Comparison of ENCODE assay signal across 8 cellular contexts in genomic region chr4:38664704-38665401, GRCh38. TPM values are rescaled to one million over a fixed set of nuclear protein-coding genes. Genes with fewer than 3 reads are reported as not detected.
DNase-seq lines count a peak whose midpoint lies in the region; ATAC-seq and TF ChIP-seq lines count a peak whose summit lies in the region.

No MANE protein-coding gene starts in this region.

- DNase-seq in GM20000 (ENCODE audit: low spot score) (peak; percentile 59), NCI-H524 (lab: John Stamatoyannopoulos, UW) (peak; percentile 59 to 84), esophagus squamous epithelium (lab: John Stamatoyannopoulos, UW) (no peak), type B pancreatic cell (ENCODE audit: extremely low spot score, unreplicated experiment) (peak; percentile 78)
- peak; percentile 58 for DNase-seq in activated T-cell treated with anti-CD3 and anti-CD28 coated beads, Interleukin-2, amount 50 U/mL, for 1 hour

- no peak for ATAC-seq in HG02840 (IDR thresholded peaks at IDR 0.05; ENCODE audit: low FRiP score, unreplicated experiment)

- intact Hi-C loops in esophagus squamous epithelium (cut with DNase I), result no loop called here

- H3K4me3 Mint-ChIP-seq in type B pancreatic cell, result peak overlapping the region; percentile 99

- H3K36me3 ChIP-seq in ACC112 (ENCODE audit: insufficient read depth, low read length) (no peaks in the 10 kb centered on the region), esophagus squamous epithelium (no peaks in the 10 kb centered on the region), muscle layer of duodenum (ENCODE audit: control insufficient read depth in 1 of 2, insufficient read depth in 2 of 2, low read length in 2 of 2) (peaks cover 0 to 5% of the 10 kb centered on the region in 2 donors)

- H3K4me1 ChIP-seq in ACC112 (ENCODE audit: control insufficient read depth, insufficient read depth, low read length, unreplicated experiment), result peaks cover 31% of the 10 kb centered on the region
- H3K4me1 ChIP-seq in esophagus squamous epithelium, result peaks cover 21 to 61% (median 28%) of the 10 kb centered on the region in 3 donors
- peaks cover 15 to 18% of the 10 kb centered on the region in 2 donors for H3K4me1 ChIP-seq in muscle layer of duodenum (ENCODE audit: control insufficient read depth in 1 of 2, insufficient read depth in 2 of 2, low read length in 2 of 2)

- WGBS in esophagus squamous epithelium, 2 donors, result 0% methylated on average over 1 to 7 of the region's 53 CpGs

- TF ChIP-seq POLR2A in esophagus squamous epithelium (IDR thresholded peaks at IDR 0.05), result peak in 1 of 4 donors; percentile 41

- H2AFZ ChIP-seq in ACC112 (ENCODE audit: low read length, unreplicated experiment), result peak overlapping the region; percentile 36

- TF ChIP-seq CTCF in GM20000 (IDR thresholded peaks at IDR 0.05; ENCODE audit: extremely low read depth, missing control alignments) (no peak), esophagus squamous epithelium (IDR thresholded peaks at IDR 0.05) (no peak), type B pancreatic cell (conservative IDR thresholded peaks at IDR 0.05) (no peak)

- no peaks in the 10 kb centered on the region for H3K27me3 ChIP-seq in ACC112 (ENCODE audit: insufficient read depth, low read length)
- H3K27me3 ChIP-seq in esophagus squamous epithelium, result no peaks in the 10 kb centered on the region
- no peaks in the 10 kb centered on the region for H3K27me3 ChIP-seq in muscle layer of duodenum (ENCODE audit: low read depth, low read length)

- peaks cover 34% of the 10 kb centered on the region for H3K4me1 Mint-ChIP-seq in type B pancreatic cell (ENCODE audit: unreplicated experiment)

- H3K27me3 Mint-ChIP-seq in type B pancreatic cell, result peaks cover 3% of the 10 kb centered on the region

- H3K9me3 Mint-ChIP-seq in type B pancreatic cell, result peaks cover 8% of the 10 kb centered on the region

- peak overlapping the region; percentile 98 for H3K27ac ChIP-seq in ACC112 (ENCODE audit: low read depth, low read length)
- peak overlapping the region; percentile 95 to 100 (median 99) for H3K27ac ChIP-seq in esophagus squamous epithelium
- peak overlapping the region; percentile 99 for H3K27ac ChIP-seq in muscle layer of duodenum (ENCODE audit: low read length)

- H3K4me3 ChIP-seq in ACC112 (ENCODE audit: low read depth, low read length), result peak overlapping the region; percentile 85
- H3K4me3 ChIP-seq in esophagus squamous epithelium, result peak overlapping the region; percentile 74 to 95 (median 94)
- peak overlapping the region; percentile 82 to 89 for H3K4me3 ChIP-seq in muscle layer of duodenum (ENCODE audit: low read depth in 1 of 2, low read length in 2 of 2)

- peaks cover 26% of the 10 kb centered on the region for H3K36me3 Mint-ChIP-seq in type B pancreatic cell

- no peaks in the 10 kb centered on the region for H3K9me3 ChIP-seq in esophagus squamous epithelium
- no peaks in the 10 kb centered on the region for H3K9me3 ChIP-seq in muscle layer of duodenum (ENCODE audit: control insufficient read depth in 1 of 2, low read length in 2 of 2)

- H3K27ac Mint-ChIP-seq in type B pancreatic cell, result peak overlapping the region; percentile 100

- H3K79me2 ChIP-seq in ACC112 (ENCODE audit: control insufficient read depth, insufficient read depth, low read length, unreplicated experiment), result peaks cover 64% of the 10 kb centered on the region

RNA-seq across cellular contexts. Expression of gene KLF3, which starts 0.9 kb away (rescaled TPM):
- total RNA-seq in esophagus squamous epithelium (10 to 100 TPM; 44.2 to 91.4 (median 82.7) TPM), type B pancreatic cell (ENCODE audit: low replicate concordance) (62.0 and 106 TPM in 2 replicates)
